In the genomic region with DNA sequence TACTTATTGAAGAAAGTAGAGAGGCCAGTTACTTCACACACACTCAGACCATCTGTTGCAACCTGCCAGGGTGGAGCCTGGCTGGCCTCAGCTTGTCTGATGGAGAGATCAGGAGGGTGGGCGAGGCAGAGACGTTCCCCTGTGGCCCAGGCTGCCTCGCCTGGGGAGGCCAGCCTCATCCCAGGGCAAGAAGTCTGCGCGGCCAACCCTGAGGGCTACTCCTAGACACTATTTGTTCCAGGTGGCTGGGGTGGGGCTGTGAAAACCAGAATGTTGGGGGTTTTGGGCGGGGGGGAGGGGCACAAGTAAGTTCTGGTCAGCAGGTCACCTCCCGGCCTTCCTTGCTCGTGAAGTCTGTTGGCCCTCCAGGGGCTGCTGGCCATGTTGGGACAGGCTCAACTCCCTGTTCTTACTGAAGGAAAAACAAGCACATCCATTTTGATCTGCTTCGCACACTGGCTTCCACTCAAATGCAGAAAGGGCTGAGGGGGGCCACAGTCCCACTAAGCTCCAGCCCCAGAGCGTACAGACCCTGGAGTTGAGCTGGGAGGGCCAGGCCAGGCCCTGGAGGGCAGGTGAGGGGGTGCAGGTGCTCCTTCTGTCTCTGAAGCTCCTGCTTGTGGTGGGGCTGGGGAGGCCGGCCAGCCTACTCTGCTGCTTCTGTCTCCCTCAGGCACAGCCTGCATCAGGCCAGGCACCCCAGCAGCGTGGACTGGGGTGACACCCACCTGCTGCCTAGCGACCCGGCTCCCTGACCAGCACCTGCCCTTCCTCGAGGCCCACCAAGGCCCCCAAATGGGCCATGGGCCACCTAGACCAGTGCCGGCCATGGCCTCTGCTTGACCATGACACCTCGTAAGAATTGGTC, we compare ENCODE assay signal across 18 cellular contexts. TPM values are rescaled to one million over a fixed set of nuclear protein-coding genes. Genes with fewer than 3 reads are reported as not detected.
DNase-seq lines count a peak whose midpoint lies in the region; ATAC-seq, FAIRE-seq and TF ChIP-seq lines count a peak whose summit lies in the region.
"Had no signal": no experiment of that assay in that cellular context is flagged by ENCODE, and none has a peak within 500 bp of the region (broad histone marks: within the 10 kb centered on the region; RNA-seq: fewer than 3 reads in every experiment).

No MANE protein-coding gene starts in this region.

- no peak overlapping the region for H3K4me3 ChIP-seq in mammary epithelial cell (replicated peaks in 1 of 3; ENCODE audit: insufficient read depth in 1 of 3, low read depth in 2 of 3, low read length in 3 of 3)
- H3K4me3 ChIP-seq: gastrocnemius medialis, thoracic aorta had no signal

- peaks cover 6% of the 10 kb centered on the region for H3K4me1 ChIP-seq in mammary epithelial cell (ENCODE audit: insufficient read depth, low read length)

- H3K9ac ChIP-seq in mammary epithelial cell (ENCODE audit: insufficient read depth, low read length), result no peak overlapping the region

- no peaks in the 10 kb centered on the region for H3K9me3 ChIP-seq in mammary epithelial cell (replicated peaks; ENCODE audit: insufficient read depth, low read length)
- H3K9me3 ChIP-seq: gastrocnemius medialis, thoracic aorta had no signal

- no peaks in the 10 kb centered on the region for H3K36me3 ChIP-seq in mammary epithelial cell (ENCODE audit: insufficient read depth, low read length)

- no peak for FAIRE-seq in GM12891 (lab: Jason Lieb, UNC)
- FAIRE-seq: astrocyte had no signal

- no peak overlapping the region for H3K27ac ChIP-seq in mammary epithelial cell (ENCODE audit: insufficient read depth, low read depth, low read length)
- H3K27ac ChIP-seq: C4-2B, gastrocnemius medialis, thoracic aorta had no signal

- ATAC-seq in sciatic nerve (no peak), GM18858 (IDR thresholded peaks at IDR 0.05; ENCODE audit: unreplicated experiment) (no peak)
- ATAC-seq: activated CD4-positive, CD25-positive, alpha-beta regulatory T cell treated with anti-CD3 and anti-CD28 coated beads, Interleukin-2, amount 50 U/mL, for 24 hours; gastrocnemius medialis had no signal

- BruUV-seq in mammary epithelial cell (replicated peaks; lab: Mats Ljungman, UMichigan), result no TSS peak

- no peaks in the 10 kb centered on the region for H4K20me1 ChIP-seq in mammary epithelial cell (ENCODE audit: insufficient read depth, low read length)

- H3K27me3 ChIP-seq in mammary epithelial cell (ENCODE audit: insufficient read depth, low read length), result no peaks in the 10 kb centered on the region
- H3K27me3 ChIP-seq: gastrocnemius medialis had no signal

- H3K4me2 ChIP-seq in mammary epithelial cell (ENCODE audit: insufficient read depth, low read depth, low read length), result no peak overlapping the region

- 81% methylated on average over 11 of the region's 17 CpGs for WGBS in mammary epithelial cell (ENCODE audit: low coverage, missing lambda C conversion rate)

- no peak for TF ChIP-seq CTCF in mammary epithelial cell (conservative IDR thresholded peaks at IDR 0.05 in 1 of 2, IDR thresholded peaks at IDR 0.05 in 1 of 2; ENCODE audit: extremely low read depth in 1 of 2, insufficient read depth in 1 of 2, low read depth in 1 of 2, low read length in 2 of 2)

- CTCF ChIA-PET in mammary epithelial cell (lab: Charles Lee; ENCODE audit: low non-redundant PET), result interaction anchor here (0.9 kb wide), 1 partner anchor 46 kb away, joined by 4 read pairs; a partner anchor contains a TSS

- DNase-seq in NCI-H2171 treated with DMSO at 0.1 percent for 48 hours (lab: John Stamatoyannopoulos, UW) (peak; percentile 54), NCI-H2171 (lab: John Stamatoyannopoulos, UW) (no peak), GM12891 (ENCODE audit: insufficient read length, low spot score) (no peak), mammary epithelial cell (peak; percentile 46), sciatic nerve (ENCODE audit: low spot score) (peak; percentile 35), HUDEP-2 (lab: John Stamatoyannopoulos, UW; ENCODE audit: unreplicated experiment in 76 of 76) (no peak), COLO668 (lab: John Stamatoyannopoulos, UW; ENCODE audit: unreplicated experiment) (no peak)
- DNase-seq: EL, NCI-H2081, nephron progenitor cell, retina, T-helper 2 cell had no signal

- intact Hi-C loops in mammary epithelial cell (cut with micrococcal nuclease) (no loop called here), sciatic nerve (cut with DNase I) (no loop called here)

- H2AFZ ChIP-seq in mammary epithelial cell (ENCODE audit: low read depth, low read length), result no peak overlapping the region

- in situ Hi-C loops in mammary epithelial cell (cut with MboI; ENCODE audit: low sequenced_read_pairs in 2 of 2), result no loop called here

- TF ChIP-seq POLR2A in GM12891 (IDR thresholded peaks at IDR 0.05; ENCODE audit: low read depth, low read length), result no peak; the same call in 1 of the 2 replicates

- dilution Hi-C loops in mammary epithelial cell (cut with HindIII; ENCODE audit: low sequenced_read_pairs), result no loop called here

- H3K79me2 ChIP-seq in mammary epithelial cell (ENCODE audit: insufficient read depth, low read length), result no peaks in the 10 kb centered on the region

TF ChIP-seq in GM12891, 5 proteins besides CTCF, POLR2A, EP300 and RAD21:
- TF ChIP-seq POLR2AphosphoS5 (IDR thresholded peaks at IDR 0.05; ENCODE audit: low read depth, low read length), result peak; percentile 18; the same call in 1 of the 2 replicates
- no peak for TF ChIP-seq PAX5 (IDR thresholded peaks at IDR 0.05; ENCODE audit: insufficient read depth, low read length, severe bottlenecking)

RNA-seq across cellular contexts. Expression of a gene that starts 46.6 kb away (rescaled TPM):
- 15.7 TPM for polyA plus RNA-seq in GM12891 (2012; ENCODE audit: low read depth, missing spikeins)
- total RNA-seq in mammary epithelial cell, result 10 to 100 TPM; 24.5 to 26.5 TPM
- polyA plus RNA-seq in mammary epithelial cell, result 12.8 TPM
- polyA minus RNA-seq in mammary epithelial cell, result 10.3 TPM
- total RNA-seq in sciatic nerve, result 64.7 TPM

RNA-seq across cellular contexts. Expression of a gene that starts 53.9 kb away (rescaled TPM):
- polyA plus RNA-seq in GM12891 (2012; ENCODE audit: low read depth, missing spikeins), result 360 TPM
- total RNA-seq in mammary epithelial cell, result 100 to 1,000 TPM in 1 of 2 donors, 10 to 100 TPM in 1; 15.0 to 101 TPM
- 329 TPM for polyA plus RNA-seq in mammary epithelial cell
- 23.7 TPM for polyA minus RNA-seq in mammary epithelial cell
- 4.6 TPM for total RNA-seq in sciatic nerve

Comparison
In these comparisons a context has a peak if more than half of its experiments do, and no peak if none do; other contexts are left out.
1. DNase-seq: peak in NCI-H2171 treated with DMSO at 0.1 percent for 48 hours (single experiment), mammary epithelial cell (single experiment) and sciatic nerve (single experiment); none in NCI-H2171 (single experiment), GM12891 (single experiment), HUDEP-2 (0 of 76) and COLO668 (single experiment).